Comparison of ENCODE assay signal across 10 cellular contexts in genomic region chr11:47797633-47798032, GRCh38. TPM values are rescaled to one million over a fixed set of nuclear protein-coding genes. Genes with fewer than 3 reads are reported as not detected.
DNase-seq lines count a peak whose midpoint lies in the region; ATAC-seq, FAIRE-seq and TF ChIP-seq lines count a peak whose summit lies in the region.
"Had no signal": no experiment of that assay in that cellular context is flagged by ENCODE, and none has a peak within 500 bp of the region (broad histone marks: within the 10 kb centered on the region; RNA-seq: fewer than 3 reads in every experiment).

No MANE protein-coding gene starts in this region.

- H3K9ac ChIP-seq in HepG2 (ENCODE audit: insufficient read depth, low read depth, low read length) (no peak overlapping the region), keratinocyte (ENCODE audit: control insufficient read depth, extremely low read depth, insufficient read depth, low read length) (no peak overlapping the region), Karpas-422 (ENCODE audit: low read length) (no peak overlapping the region)

- no peak for DNase-seq in HepG2 (ENCODE audit: low spot score)
- no peak for DNase-seq in right lobe of liver
- no peak for DNase-seq in activated T-cell treated with anti-CD3 and anti-CD28 coated beads, Interleukin-2, amount 50 U/mL, for 24 hours
- peak; percentile 2 for DNase-seq in keratinocyte (ENCODE audit: low read depth, low spot score)
- no peak for DNase-seq in upper lobe of right lung
- no peak for DNase-seq in aorta
- no peak for DNase-seq in Karpas-422
- DNase-seq: nephron progenitor cell had no signal

- peaks cover 94% of the 10 kb centered on the region for H3K36me3 Mint-ChIP-seq in activated T-cell treated with anti-CD3 and anti-CD28 coated beads, Interleukin-2, amount 50 U/mL, for 24 hours (ENCODE audit: low read depth)

- H4K20me1 ChIP-seq in HepG2 (ENCODE audit: insufficient read depth, low read length): no peaks in the 10 kb centered on the region
- H4K20me1 ChIP-seq in keratinocyte (ENCODE audit: control insufficient read depth, extremely low read depth, insufficient read depth, low read length): no peaks in the 10 kb centered on the region
- no peaks in the 10 kb centered on the region for H4K20me1 ChIP-seq in Karpas-422 (ENCODE audit: insufficient read depth, low read depth, low read length)

- no peak overlapping the region for H3K4me2 ChIP-seq in HepG2 (ENCODE audit: low read depth, low read length)
- no peak overlapping the region for H3K4me2 ChIP-seq in keratinocyte (ENCODE audit: control insufficient read depth, extremely low read depth, insufficient read depth, low read depth, low read length)
- H3K4me2 ChIP-seq in Karpas-422 (ENCODE audit: low read depth, low read length, poor library complexity, severe bottlenecking): no peak overlapping the region

- H3K79me2 ChIP-seq in HepG2 (ENCODE audit: insufficient read depth, low read length): no peaks in the 10 kb centered on the region
- no peaks in the 10 kb centered on the region for H3K79me2 ChIP-seq in keratinocyte (ENCODE audit: control insufficient read depth, insufficient read depth, low read length)
- no peaks in the 10 kb centered on the region for H3K79me2 ChIP-seq in Karpas-422 (ENCODE audit: low read length)

- no peaks in the 10 kb centered on the region for H3K9me3 Mint-ChIP-seq in activated T-cell treated with anti-CD3 and anti-CD28 coated beads, Interleukin-2, amount 50 U/mL, for 24 hours
- H3K9me3 Mint-ChIP-seq: nephron progenitor cell had no signal

- H3K36me3 ChIP-seq in HepG2 (replicated peaks in 1 of 2; ENCODE audit: control insufficient read depth in 1 of 2, insufficient read depth in 2 of 2, low read length in 2 of 2): peaks cover 20 to 73% of the 10 kb centered on the region in 2 experiments; a peak in 4 of 5 replicates
- H3K36me3 ChIP-seq in right lobe of liver: peaks cover 0 to 87% (median 38%) of the 10 kb centered on the region in 4 donors
- peaks cover 13 to 17% of the 10 kb centered on the region in 2 experiments for H3K36me3 ChIP-seq in keratinocyte (ENCODE audit: control insufficient read depth in 2 of 2, extremely low read depth in 1 of 2, insufficient read depth in 2 of 2, low read length in 2 of 2)
- peaks cover 100% of the 10 kb centered on the region for H3K36me3 ChIP-seq in upper lobe of right lung
- H3K36me3 ChIP-seq in aorta (ENCODE audit: control insufficient read depth in 1 of 2, insufficient read depth in 2 of 2, low read length in 1 of 2): peaks cover 0 to 2% of the 10 kb centered on the region in 2 donors
- H3K36me3 ChIP-seq in Karpas-422 (ENCODE audit: insufficient read depth, low read length): peaks cover 54% of the 10 kb centered on the region

- H3K9me3 ChIP-seq in HepG2 (ENCODE audit: low read length): no peaks in the 10 kb centered on the region
- no peaks in the 10 kb centered on the region for H3K9me3 ChIP-seq in right lobe of liver
- H3K9me3 ChIP-seq in keratinocyte (ENCODE audit: control insufficient read depth, low read depth, low read length): no peaks in the 10 kb centered on the region
- no peaks in the 10 kb centered on the region for H3K9me3 ChIP-seq in upper lobe of right lung
- no peaks in the 10 kb centered on the region for H3K9me3 ChIP-seq in aorta (ENCODE audit: control insufficient read depth, low read length)
- H3K9me3 ChIP-seq in Karpas-422 (ENCODE audit: low read length): no peaks in the 10 kb centered on the region

- H3K4me3 ChIP-seq in HepG2 (replicated peaks in 1 of 3; ENCODE audit: insufficient read depth in 1 of 3, low read depth in 2 of 3, low read length in 3 of 3) (no peak overlapping the region), right lobe of liver (no peak overlapping the region), keratinocyte (ENCODE audit: control insufficient read depth in 2 of 3, extremely low read depth in 1 of 3, insufficient read depth in 2 of 3, low read depth in 1 of 3, low read length in 3 of 3) (no peak overlapping the region), upper lobe of right lung (no peak overlapping the region), aorta (ENCODE audit: low read length in 2 of 2) (no peak overlapping the region), Karpas-422 (ENCODE audit: low read length) (no peak overlapping the region)
- H3K4me3 ChIP-seq: SK-N-MC had no signal

- 96% methylated on average over 4 of the region's 4 CpGs for WGBS in HepG2 (ENCODE audit: low lambda C conversion rate)
- WGBS in right lobe of liver (ENCODE audit: insufficient coverage, low coverage, low lambda C conversion rate, missing lambda C conversion rate): 92% methylated on average over 3 of the region's 4 CpGs
- 92 to 93% methylated on average over 4 of the region's 4 CpGs for WGBS in aorta, 2 donors

- no peak overlapping the region for H3K27ac ChIP-seq in HepG2 (ENCODE audit: extremely low read length, insufficient read depth, low read length)
- H3K27ac ChIP-seq in right lobe of liver: no peak overlapping the region
- H3K27ac ChIP-seq in keratinocyte (ENCODE audit: control insufficient read depth, insufficient read depth, low read length): no peak overlapping the region
- no peak overlapping the region for H3K27ac ChIP-seq in upper lobe of right lung
- no peak overlapping the region for H3K27ac ChIP-seq in aorta (ENCODE audit: low read depth in 1 of 2, low read length in 2 of 2)
- no peak overlapping the region for H3K27ac ChIP-seq in Karpas-422 (ENCODE audit: low read length)
- H3K27ac ChIP-seq: SK-N-MC had no signal

- dilution Hi-C loops in keratinocyte (cut with MboI; ENCODE audit: extremely low pct_ligation_motif_present, low sequenced_read_pairs): no loop called here

- FAIRE-seq in HepG2 (lab: Jason Lieb, UNC) (no peak), keratinocyte (lab: Jason Lieb, UNC) (no peak)

- in situ Hi-C loops in HepG2 (cut with HindIII; ENCODE audit: extremely low pct_ligation_motif_present, low pct_unique_long_range_greater_than_20kb): no loop called here

- H3K4me1 ChIP-seq in HepG2 (ENCODE audit: insufficient read depth, low read length): no peaks in the 10 kb centered on the region
- no peaks in the 10 kb centered on the region for H3K4me1 ChIP-seq in right lobe of liver
- H3K4me1 ChIP-seq in keratinocyte (ENCODE audit: control insufficient read depth, extremely low read depth, insufficient read depth, low read length): no peaks in the 10 kb centered on the region
- H3K4me1 ChIP-seq in upper lobe of right lung: no peaks in the 10 kb centered on the region
- peaks cover 0 to under 1% of the 10 kb centered on the region in 2 donors for H3K4me1 ChIP-seq in aorta (ENCODE audit: control insufficient read depth in 1 of 2, insufficient read depth in 2 of 2, low read length in 2 of 2)
- H3K4me1 ChIP-seq in Karpas-422 (ENCODE audit: low read length): no peaks in the 10 kb centered on the region

- TF ChIP-seq POLR2A in HepG2 (IDR thresholded peaks at IDR 0.05; ENCODE audit: insufficient read depth in 1 of 2, low read depth in 2 of 2, low read length in 2 of 2) (no peak), right lobe of liver (IDR thresholded peaks at IDR 0.05) (no peak)

- peak overlapping the region; percentile 89 for H3K27ac Mint-ChIP-seq in activated T-cell treated with anti-CD3 and anti-CD28 coated beads, Interleukin-2, amount 50 U/mL, for 24 hours
- H3K27ac Mint-ChIP-seq: nephron progenitor cell had no signal

- TF ChIP-seq CTCF in HepG2 (CRISPR knock-in tag; IDR thresholded peaks at IDR 0.05): no peak
- no peak for TF ChIP-seq CTCF in right lobe of liver (IDR thresholded peaks at IDR 0.05)
- TF ChIP-seq CTCF in keratinocyte (optimal IDR thresholded peaks at IDR 0.05 in 1 of 3, IDR thresholded peaks at IDR 0.05 in 1 of 3, conservative IDR thresholded peaks at IDR 0.05 in 1 of 3; ENCODE audit: extremely low read depth in 1 of 3, insufficient read depth in 2 of 3, low read length in 3 of 3): no peak
- TF ChIP-seq CTCF in upper lobe of right lung (IDR thresholded peaks at IDR 0.05): no peak

- CTCF ChIA-PET in HepG2 (lab: Yijun Ruan, JAX; ENCODE audit: low intra/inter-chr PET ratio, low total read pairs): no interaction called here

- H3K9me1 ChIP-seq in keratinocyte (ENCODE audit: control insufficient read depth, extremely low read depth, insufficient read depth, low read length): no peaks in the 10 kb centered on the region

- intact Hi-C loops in HepG2 (cut with micrococcal nuclease; ENCODE audit: unreplicated experiment) (no loop called here), right lobe of liver (cut with DNase I) (no loop called here), upper lobe of right lung (cut with DNase I) (no loop called here), aorta (cut with DNase I) (no loop called here)

- peaks cover 25% of the 10 kb centered on the region for H3K4me1 Mint-ChIP-seq in activated T-cell treated with anti-CD3 and anti-CD28 coated beads, Interleukin-2, amount 50 U/mL, for 24 hours (ENCODE audit: low read depth)
- H3K4me1 Mint-ChIP-seq: nephron progenitor cell had no signal

- POLR2A ChIA-PET in HepG2 (lab: Yijun Ruan, JAX): no interaction called here

- ATAC-seq in HepG2: no peak
- no peak for ATAC-seq in right lobe of liver
- ATAC-seq in upper lobe of right lung: peak; percentile 39
- ATAC-seq in aorta (ENCODE audit: low FRiP score): no peak
- ATAC-seq in HG03565 (IDR thresholded peaks at IDR 0.05; ENCODE audit: unreplicated experiment): no peak

- TF ChIP-seq RAD21 in HepG2 (CRISPR knock-in tag; IDR thresholded peaks at IDR 0.05): no peak

- TF ChIP-seq EP300 in HepG2 (IDR thresholded peaks at IDR 0.05; ENCODE audit: low read depth in 2 of 2, low read length in 2 of 2): no peak
- no peak for TF ChIP-seq EP300 in HepG2 (CRISPR knock-in tag; IDR thresholded peaks at IDR 0.05; ENCODE audit: borderline replicate concordance)

- H3K4me3 Mint-ChIP-seq in activated T-cell treated with anti-CD3 and anti-CD28 coated beads, Interleukin-2, amount 50 U/mL, for 24 hours: peak overlapping the region; percentile 9
- H3K4me3 Mint-ChIP-seq: nephron progenitor cell had no signal

- no peaks in the 10 kb centered on the region for H3K27me3 Mint-ChIP-seq in activated T-cell treated with anti-CD3 and anti-CD28 coated beads, Interleukin-2, amount 50 U/mL, for 24 hours

- TSS peak; percentile 36 for BruUV-seq in HepG2 (replicated peaks; lab: Mats Ljungman, UMichigan)

- H2AFZ ChIP-seq in HepG2 (ENCODE audit: low read length) (no peak overlapping the region), keratinocyte (ENCODE audit: control insufficient read depth, low read length) (no peak overlapping the region), Karpas-422 (ENCODE audit: low read length) (no peak overlapping the region)

- H3K27me3 ChIP-seq in HepG2 (ENCODE audit: control insufficient read depth in 1 of 2, insufficient read depth in 2 of 2, low read length in 2 of 2): no peaks in the 10 kb centered on the region
- H3K27me3 ChIP-seq in right lobe of liver: no peaks in the 10 kb centered on the region
- H3K27me3 ChIP-seq in keratinocyte (ENCODE audit: control insufficient read depth, extremely low read depth, insufficient read depth, low read length): no peaks in the 10 kb centered on the region
- no peaks in the 10 kb centered on the region for H3K27me3 ChIP-seq in upper lobe of right lung
- H3K27me3 ChIP-seq in aorta (ENCODE audit: control insufficient read depth in 1 of 2, insufficient read depth in 2 of 2, low read length in 1 of 2): no peaks in the 10 kb centered on the region
- H3K27me3 ChIP-seq in Karpas-422 (ENCODE audit: low read length): no peaks in the 10 kb centered on the region

- H3K9me2 ChIP-seq in Karpas-422 (replicated peaks; ENCODE audit: insufficient read depth, low read length): no peaks in the 10 kb centered on the region

RNA-seq across cellular contexts. Expression of gene FNBP4, which starts 30.5 kb away (rescaled TPM):
- total RNA-seq in HepG2 (2016; rRNA removed; fragmentation: Illumina TruSeq; extraction: Trizol) (44.4 and 72.1 TPM in 2 replicates), right lobe of liver (10 to 100 TPM; 20.2 to 43.3 (median 29.9) TPM), upper lobe of right lung (89.5 TPM), aorta (100 to 1,000 TPM; 122 to 140 TPM)
- 34.1 and 37.7 TPM in 2 replicates for total RNA-seq in HepG2 (2016; cell fraction: cytosol; rRNA removed; fragmentation: Illumina TruSeq; extraction: Trizol; ENCODE audit: low read depth)
- 41.6 and 65.6 TPM in 2 replicates for total RNA-seq in HepG2 (2016; cell fraction: insoluble cytoplasmic fraction; rRNA removed; fragmentation: Illumina TruSeq; extraction: Trizol)
- 24.3 and 28.2 TPM in 2 replicates for total RNA-seq in HepG2 (2016; cell fraction: membrane; rRNA removed; fragmentation: Illumina TruSeq; extraction: Trizol)
- 135 and 141 TPM in 2 replicates for total RNA-seq in HepG2 (2016; cell fraction: nucleus; rRNA removed; fragmentation: Illumina TruSeq; extraction: Trizol)
- polyA plus RNA-seq in HepG2 (2011; rRNA removed) (128 and 137 TPM in 2 replicates), keratinocyte (57.3 to 76.9 TPM (median 62.4 TPM) in 3 replicates), aorta (10 to 100 TPM in 1 of 2 donors, 1 to 10 TPM in 1; 8.1 to 65.3 TPM)
- polyA plus RNA-seq in HepG2 (2011; cell fraction: cytosol; rRNA removed): 43.7 and 45.4 TPM in 2 replicates
- 499 and 533 TPM in 2 replicates for polyA plus RNA-seq in HepG2 (2011; cell fraction: nucleus; rRNA removed)
- polyA plus RNA-seq in HepG2 (2012): 82.9 and 94.0 TPM in 2 replicates
- 3.9 and 4.3 TPM in 2 replicates for polyA plus RNA-seq in HepG2 (2016; cell fraction: cytosol; fragmentation: Illumina TruSeq; extraction: Trizol; ENCODE audit: low read depth)
- polyA plus RNA-seq in HepG2 (2016; cell fraction: insoluble cytoplasmic fraction; fragmentation: Illumina TruSeq; extraction: Trizol; ENCODE audit: low read depth): 37.3 and 40.3 TPM in 2 replicates
- 7.9 and 9.9 TPM in 2 replicates for polyA plus RNA-seq in HepG2 (2016; cell fraction: membrane; fragmentation: Illumina TruSeq; extraction: Trizol; ENCODE audit: low read depth)
- 217 and 230 TPM in 2 replicates for polyA plus RNA-seq in HepG2 (2016; cell fraction: nucleus; fragmentation: Illumina TruSeq; extraction: Trizol; ENCODE audit: insufficient read depth, low read depth)
- 54.0 and 163 TPM in 2 replicates for polyA minus RNA-seq in HepG2 (2011; rRNA and poly(A)+ RNA removed; ENCODE audit: low replicate concordance)
- polyA minus RNA-seq in HepG2 (2011; cell fraction: cytosol; rRNA and poly(A)+ RNA removed): 18.0 and 23.0 TPM in 2 replicates
- polyA minus RNA-seq in HepG2 (2011; cell fraction: nucleus; rRNA and poly(A)+ RNA removed): 269 and 305 TPM in 2 replicates
- polyA plus RNA-seq in keratinocyte (2011; ENCODE audit: low read depth): 135 TPM
- 21.1 and 31.6 TPM in 2 replicates for polyA plus RNA-seq in keratinocyte (2011; cell fraction: cytosol; rRNA removed)
- polyA plus RNA-seq in keratinocyte (2011; cell fraction: nucleus; rRNA removed): 187 and 212 TPM in 2 replicates
- polyA plus RNA-seq in keratinocyte (2012; ENCODE audit: low replicate concordance): 29.3 and 60.8 TPM in 2 replicates
- 33.7 to 60.9 TPM (median 36.7 TPM) in 3 replicates for polyA minus RNA-seq in keratinocyte
- 26.7 TPM for polyA minus RNA-seq in keratinocyte (2011; cell fraction: cytosol; rRNA and poly(A)+ RNA removed)
- polyA minus RNA-seq in keratinocyte (2011; cell fraction: nucleus; rRNA and poly(A)+ RNA removed): 79.0 and 125 TPM in 2 replicates
- 61.1 and 120 TPM in 2 replicates for total RNA-seq in Karpas-422 (2014; rRNA removed; shearing (Covaris generic); ENCODE audit: low replicate concordance)

RNA-seq across cellular contexts. Expression of gene NUP160, which starts 50.5 kb away (rescaled TPM):
- total RNA-seq in HepG2 (2016; rRNA removed; fragmentation: Illumina TruSeq; extraction: Trizol) (43.5 and 90.2 TPM in 2 replicates), right lobe of liver (10 to 100 TPM in 5 of 6 experiments, 1 to 10 TPM in 1; 9.5 to 14.3 (median 11.2) TPM), upper lobe of right lung (40.4 TPM), aorta (10 to 100 TPM; 27.5 to 38.2 TPM)
- 8.0 and 9.8 TPM in 2 replicates for total RNA-seq in HepG2 (2016; cell fraction: cytosol; rRNA removed; fragmentation: Illumina TruSeq; extraction: Trizol; ENCODE audit: low read depth)
- 42.4 and 84.6 TPM in 2 replicates for total RNA-seq in HepG2 (2016; cell fraction: insoluble cytoplasmic fraction; rRNA removed; fragmentation: Illumina TruSeq; extraction: Trizol)
- total RNA-seq in HepG2 (2016; cell fraction: membrane; rRNA removed; fragmentation: Illumina TruSeq; extraction: Trizol): 13.4 and 16.5 TPM in 2 replicates
- total RNA-seq in HepG2 (2016; cell fraction: nucleus; rRNA removed; fragmentation: Illumina TruSeq; extraction: Trizol): 55.3 and 58.7 TPM in 2 replicates
- polyA plus RNA-seq in HepG2 (2011; rRNA removed) (24.3 and 28.3 TPM in 2 replicates), keratinocyte (16.6 to 26.6 TPM (median 16.6 TPM) in 3 replicates), aorta (10 to 100 TPM in 1 of 2 donors, 1 to 10 TPM in 1; 5.0 to 15.8 TPM)
- 15.2 and 20.7 TPM in 2 replicates for polyA plus RNA-seq in HepG2 (2011; cell fraction: cytosol; rRNA removed)
- 27.7 and 29.3 TPM in 2 replicates for polyA plus RNA-seq in HepG2 (2011; cell fraction: nucleus; rRNA removed)
- 22.7 and 40.1 TPM in 2 replicates for polyA plus RNA-seq in HepG2 (2012)
- polyA plus RNA-seq in HepG2 (2016; cell fraction: cytosol; fragmentation: Illumina TruSeq; extraction: Trizol; ENCODE audit: low read depth): 2.0 and 2.1 TPM in 2 replicates
- 55.7 and 57.3 TPM in 2 replicates for polyA plus RNA-seq in HepG2 (2016; cell fraction: insoluble cytoplasmic fraction; fragmentation: Illumina TruSeq; extraction: Trizol; ENCODE audit: low read depth)
- 5.2 and 5.8 TPM in 2 replicates for polyA plus RNA-seq in HepG2 (2016; cell fraction: membrane; fragmentation: Illumina TruSeq; extraction: Trizol; ENCODE audit: low read depth)
- 64.5 and 69.5 TPM in 2 replicates for polyA plus RNA-seq in HepG2 (2016; cell fraction: nucleus; fragmentation: Illumina TruSeq; extraction: Trizol; ENCODE audit: insufficient read depth, low read depth)
- polyA minus RNA-seq in HepG2 (2011; rRNA and poly(A)+ RNA removed; ENCODE audit: low replicate concordance): 58.1 and 287 TPM in 2 replicates
- 35.4 and 35.5 TPM in 2 replicates for polyA minus RNA-seq in HepG2 (2011; cell fraction: cytosol; rRNA and poly(A)+ RNA removed)
- polyA minus RNA-seq in HepG2 (2011; cell fraction: nucleus; rRNA and poly(A)+ RNA removed): 66.2 and 89.3 TPM in 2 replicates
- polyA plus RNA-seq in keratinocyte (2011; ENCODE audit: low read depth): 11.9 TPM
- polyA plus RNA-seq in keratinocyte (2011; cell fraction: cytosol; rRNA removed): 6.8 and 12.8 TPM in 2 replicates
- polyA plus RNA-seq in keratinocyte (2011; cell fraction: nucleus; rRNA removed): 23.1 and 27.0 TPM in 2 replicates
- polyA plus RNA-seq in keratinocyte (2012; ENCODE audit: low replicate concordance): 10.6 and 15.2 TPM in 2 replicates
- 20.0 to 60.0 TPM (median 37.2 TPM) in 3 replicates for polyA minus RNA-seq in keratinocyte
- polyA minus RNA-seq in keratinocyte (2011; cell fraction: cytosol; rRNA and poly(A)+ RNA removed): 14.0 TPM
- polyA minus RNA-seq in keratinocyte (2011; cell fraction: nucleus; rRNA and poly(A)+ RNA removed): 26.1 and 48.9 TPM in 2 replicates
- 37.7 and 65.0 TPM in 2 replicates for total RNA-seq in Karpas-422 (2014; rRNA removed; shearing (Covaris generic); ENCODE audit: low replicate concordance)
